2 cellular contexts compared by ENCODE assay signal in genomic region chr10:28250782-28251181, GRCh38.
TF ChIP-seq lines count a peak whose summit lies in the region.

No MANE protein-coding gene starts in this region.

TF ChIP-seq in SK-N-SH, 30 proteins besides CTCF, POLR2A, EP300 and RAD21 (continued from another document):
- TF ChIP-seq FOXJ3 (CRISPR knock-in tag; IDR thresholded peaks at IDR 0.05) (no peak), ZBTB33 (IDR thresholded peaks at IDR 0.05; ENCODE audit: borderline replicate concordance, low read depth) (no peak), EZH2phosphoT487 (IDR thresholded peaks at IDR 0.05; ENCODE audit: borderline replicate concordance, low read depth) (no peak), NRF1 (IDR thresholded peaks at IDR 0.05; ENCODE audit: low read depth, low read length) (no peak), FOXM1 (IDR thresholded peaks at IDR 0.05; ENCODE audit: low read depth) (no peak), SIN3A (IDR thresholded peaks at IDR 0.05; ENCODE audit: borderline replicate concordance, low read depth, low read length) (no peak), USF2 (IDR thresholded peaks at IDR 0.05; ENCODE audit: borderline replicate concordance, low read depth, low read length) (no peak), MEF2A (IDR thresholded peaks at IDR 0.05; ENCODE audit: borderline replicate concordance, low read depth) (no peak), IRF3 (IDR thresholded peaks at IDR 0.05; ENCODE audit: low read depth, low read length) (no peak), JUND (IDR thresholded peaks at IDR 0.05) (no peak), SMC3 (IDR thresholded peaks at IDR 0.05; ENCODE audit: low read depth, low read length) (no peak)
- TF ChIP-seq, protein P1, sequence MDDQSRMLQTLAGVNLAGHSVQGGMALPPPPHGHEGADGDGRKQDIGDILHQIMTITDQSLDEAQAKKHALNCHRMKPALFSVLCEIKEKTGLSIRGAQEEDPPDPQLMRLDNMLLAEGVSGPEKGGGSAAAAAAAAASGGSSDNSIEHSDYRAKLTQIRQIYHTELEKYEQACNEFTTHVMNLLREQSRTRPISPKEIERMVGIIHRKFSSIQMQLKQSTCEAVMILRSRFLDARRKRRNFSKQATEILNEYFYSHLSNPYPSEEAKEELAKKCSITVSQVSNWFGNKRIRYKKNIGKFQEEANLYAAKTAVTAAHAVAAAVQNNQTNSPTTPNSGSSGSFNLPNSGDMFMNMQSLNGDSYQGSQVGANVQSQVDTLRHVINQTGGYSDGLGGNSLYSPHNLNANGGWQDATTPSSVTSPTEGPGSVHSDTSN (IDR thresholded peaks at IDR 0.05): no peak

TF ChIP-seq in SK-N-SH treated with all-trans-retinoic acid at 6 μM for 48 hours, 23 proteins besides CTCF, POLR2A, EP300 and RAD21 (continued from another document):
- TF ChIP-seq, protein P2, sequence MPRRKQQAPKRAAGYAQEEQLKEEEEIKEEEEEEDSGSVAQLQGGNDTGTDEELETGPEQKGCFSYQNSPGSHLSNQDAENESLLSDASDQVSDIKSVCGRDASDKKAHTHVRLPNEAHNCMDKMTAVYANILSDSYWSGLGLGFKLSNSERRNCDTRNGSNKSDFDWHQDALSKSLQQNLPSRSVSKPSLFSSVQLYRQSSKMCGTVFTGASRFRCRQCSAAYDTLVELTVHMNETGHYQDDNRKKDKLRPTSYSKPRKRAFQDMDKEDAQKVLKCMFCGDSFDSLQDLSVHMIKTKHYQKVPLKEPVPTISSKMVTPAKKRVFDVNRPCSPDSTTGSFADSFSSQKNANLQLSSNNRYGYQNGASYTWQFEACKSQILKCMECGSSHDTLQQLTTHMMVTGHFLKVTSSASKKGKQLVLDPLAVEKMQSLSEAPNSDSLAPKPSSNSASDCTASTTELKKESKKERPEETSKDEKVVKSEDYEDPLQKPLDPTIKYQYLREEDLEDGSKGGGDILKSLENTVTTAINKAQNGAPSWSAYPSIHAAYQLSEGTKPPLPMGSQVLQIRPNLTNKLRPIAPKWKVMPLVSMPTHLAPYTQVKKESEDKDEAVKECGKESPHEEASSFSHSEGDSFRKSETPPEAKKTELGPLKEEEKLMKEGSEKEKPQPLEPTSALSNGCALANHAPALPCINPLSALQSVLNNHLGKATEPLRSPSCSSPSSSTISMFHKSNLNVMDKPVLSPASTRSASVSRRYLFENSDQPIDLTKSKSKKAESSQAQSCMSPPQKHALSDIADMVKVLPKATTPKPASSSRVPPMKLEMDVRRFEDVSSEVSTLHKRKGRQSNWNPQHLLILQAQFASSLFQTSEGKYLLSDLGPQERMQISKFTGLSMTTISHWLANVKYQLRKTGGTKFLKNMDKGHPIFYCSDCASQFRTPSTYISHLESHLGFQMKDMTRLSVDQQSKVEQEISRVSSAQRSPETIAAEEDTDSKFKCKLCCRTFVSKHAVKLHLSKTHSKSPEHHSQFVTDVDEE (CRISPR knock-in tag; IDR thresholded peaks at IDR 0.05): no peak
- TF ChIP-seq RARB (CRISPR knock-in tag; IDR thresholded peaks at IDR 0.05) (no peak), PPARA (CRISPR knock-in tag; IDR thresholded peaks at IDR 0.05; ENCODE audit: borderline replicate concordance) (no peak)
